Comparison of ENCODE assay signal across 31 cellular contexts in the genomic region with DNA sequence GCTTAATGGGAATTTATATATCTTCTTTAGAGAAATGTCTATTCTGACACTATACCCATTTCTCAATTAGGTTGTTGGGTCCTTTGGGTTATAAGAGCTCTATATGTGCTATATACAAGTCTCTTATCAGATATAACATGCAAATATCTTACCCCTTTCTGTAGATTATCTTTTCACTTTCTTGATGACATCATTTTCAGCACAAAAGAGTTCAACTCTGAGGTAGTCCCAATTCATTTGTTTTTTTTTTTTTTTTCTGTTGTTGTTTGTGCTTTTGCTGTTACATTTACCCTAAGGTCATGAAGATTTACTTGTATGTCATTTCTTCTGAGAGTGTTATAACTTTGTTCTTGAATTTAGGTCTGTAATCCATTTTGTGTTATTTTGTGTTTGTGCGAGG.
DNase-seq lines count a peak whose midpoint lies in the region; ATAC-seq, FAIRE-seq and TF ChIP-seq lines count a peak whose summit lies in the region.
"Had no signal": no experiment of that assay in that cellular context is flagged by ENCODE, and none has a peak within 500 bp of the region (broad histone marks: within the 10 kb centered on the region; RNA-seq: fewer than 3 reads in every experiment).

No MANE protein-coding gene starts in this region.

- no TSS peak for BruUV-seq in HepG2 (replicated peaks; lab: Mats Ljungman, UMichigan)

- H4K20me1 ChIP-seq in HepG2 (ENCODE audit: insufficient read depth, low read length): no peaks in the 10 kb centered on the region
- H4K20me1 ChIP-seq: BLaER1; BLaER1 treated with 17β-estradiol and CSF1 and Interleukin-3, amounts not matched to agents 10 nM and 100 nM had no signal

- no peak for TF ChIP-seq RAD21 in HepG2 (CRISPR knock-in tag; IDR thresholded peaks at IDR 0.05)

- FAIRE-seq in HepG2 (lab: Jason Lieb, UNC): no peak
- FAIRE-seq: A204.1, A549, D721Med had no signal

- intact Hi-C loops in HepG2 (cut with micrococcal nuclease; ENCODE audit: unreplicated experiment): no loop called here
- intact Hi-C loops in right lobe of liver (cut with DNase I): no loop called here
- intact Hi-C loops in left ventricle myocardium superior (cut with micrococcal nuclease): no loop called here

- H3K4me2 ChIP-seq in HepG2 (ENCODE audit: low read depth, low read length): no peak overlapping the region
- H3K4me2 ChIP-seq: A549; BLaER1; BLaER1 treated with 17β-estradiol and CSF1 and Interleukin-3, amounts not matched to agents 10 nM and 100 nM had no signal

- H3K36me3 ChIP-seq in HepG2 (replicated peaks in 1 of 2; ENCODE audit: control insufficient read depth in 1 of 2, insufficient read depth in 2 of 2, low read length in 2 of 2) (no peaks in the 10 kb centered on the region), right lobe of liver (no peaks in the 10 kb centered on the region), HEK293 (ENCODE audit: control insufficient read depth in 2 of 2, insufficient read depth in 1 of 2, low read length in 2 of 2) (no peaks in the 10 kb centered on the region)
- H3K36me3 ChIP-seq: BE2C; BLaER1; BLaER1 treated with 17β-estradiol and CSF1 and Interleukin-3, amounts not matched to agents 10 nM and 100 nM had no signal

- TF ChIP-seq POLR2A in HepG2 (IDR thresholded peaks at IDR 0.05; ENCODE audit: insufficient read depth in 1 of 2, low read depth in 2 of 2, low read length in 2 of 2) (no peak), right lobe of liver (IDR thresholded peaks at IDR 0.05) (no peak)

- H3K9me3 ChIP-seq in HepG2 (ENCODE audit: low read length) (no peaks in the 10 kb centered on the region), right lobe of liver (no peaks in the 10 kb centered on the region), HEK293 (ENCODE audit: control insufficient read depth, insufficient read depth, low read depth, low read length) (no peaks in the 10 kb centered on the region)
- H3K9me3 ChIP-seq: A549; BE2C; BLaER1; BLaER1 treated with 17β-estradiol and CSF1 and Interleukin-3, amounts not matched to agents 10 nM and 100 nM; Caco-2 had no signal

- H3K9ac ChIP-seq in HepG2 (ENCODE audit: insufficient read depth, low read depth, low read length): no peak overlapping the region
- H3K9ac ChIP-seq: BLaER1; BLaER1 treated with 17β-estradiol and CSF1 and Interleukin-3, amounts not matched to agents 10 nM and 100 nM had no signal

- TF ChIP-seq CTCF in HepG2 (CRISPR knock-in tag; IDR thresholded peaks at IDR 0.05) (no peak), right lobe of liver (IDR thresholded peaks at IDR 0.05) (no peak), HEK293 (tag by site-specific recombination; IDR thresholded peaks at IDR 0.05) (no peak)

- ATAC-seq in HepG2 (no peak), right lobe of liver (no peak), left ventricle myocardium superior (no peak)
- ATAC-seq: A549; CD8-positive, alpha-beta T cell had no signal

- no peaks in the 10 kb centered on the region for H3K79me2 ChIP-seq in HepG2 (ENCODE audit: insufficient read depth, low read length)

- POLR2A ChIA-PET in HepG2 (lab: Yijun Ruan, JAX) (no interaction called here), HEK293 (lab: Yijun Ruan, JAX) (no interaction called here)

- H3K4me1 ChIP-seq in HepG2 (ENCODE audit: insufficient read depth, low read length): no peaks in the 10 kb centered on the region
- H3K4me1 ChIP-seq in right lobe of liver: no peaks in the 10 kb centered on the region
- no peaks in the 10 kb centered on the region for H3K4me1 ChIP-seq in HEK293 (ENCODE audit: control insufficient read depth, insufficient read depth, low read length)
- H3K4me1 ChIP-seq: A549; BE2C; BLaER1; BLaER1 treated with 17β-estradiol and CSF1 and Interleukin-3, amounts not matched to agents 10 nM and 100 nM; Caco-2 had no signal

- H3K27me3 ChIP-seq in HepG2 (ENCODE audit: control insufficient read depth in 1 of 2, insufficient read depth in 2 of 2, low read length in 2 of 2): no peaks in the 10 kb centered on the region
- no peaks in the 10 kb centered on the region for H3K27me3 ChIP-seq in right lobe of liver
- H3K27me3 ChIP-seq: BE2C; BLaER1; BLaER1 treated with 17β-estradiol and CSF1 and Interleukin-3, amounts not matched to agents 10 nM and 100 nM had no signal

- in situ Hi-C loops in HepG2 (cut with HindIII; ENCODE audit: extremely low pct_ligation_motif_present, low pct_unique_long_range_greater_than_20kb): no loop called here

- H3K27ac ChIP-seq in HepG2 (ENCODE audit: extremely low read length, insufficient read depth, low read length) (no peak overlapping the region), right lobe of liver (no peak overlapping the region), HEK293 (ENCODE audit: extremely low read depth, low read depth, low read length) (no peak overlapping the region)
- H3K27ac ChIP-seq: 22Rv1; A549; BLaER1; BLaER1 treated with 17β-estradiol and CSF1 and Interleukin-3, amounts not matched to agents 10 nM and 100 nM; C4-2B had no signal

- 3% methylated on average over 1 of the region's 1 CpG for WGBS in HepG2 (ENCODE audit: low lambda C conversion rate)
- 72% methylated on average over 1 of the region's 1 CpG for WGBS in right lobe of liver (ENCODE audit: insufficient coverage, low coverage, low lambda C conversion rate, missing lambda C conversion rate)

- H2AFZ ChIP-seq in HepG2 (ENCODE audit: low read length): no peak overlapping the region

- CTCF ChIA-PET in HepG2 (lab: Yijun Ruan, JAX; ENCODE audit: low intra/inter-chr PET ratio, low total read pairs): no interaction called here
- CTCF ChIA-PET in HEK293 (lab: Yijun Ruan, JAX): no interaction called here

- TF ChIP-seq EP300 in HepG2 (IDR thresholded peaks at IDR 0.05; ENCODE audit: low read depth in 2 of 2, low read length in 2 of 2): no peak
- TF ChIP-seq EP300 in HepG2 (CRISPR knock-in tag; IDR thresholded peaks at IDR 0.05; ENCODE audit: borderline replicate concordance): no peak

- H3K4me3 ChIP-seq in HepG2 (replicated peaks in 1 of 3; ENCODE audit: insufficient read depth in 1 of 3, low read depth in 2 of 3, low read length in 3 of 3): no peak overlapping the region
- H3K4me3 ChIP-seq in right lobe of liver: no peak overlapping the region
- H3K4me3 ChIP-seq in HEK293 (ENCODE audit: low read depth, low read length): no peak overlapping the region
- H3K4me3 ChIP-seq: A549; BLaER1; BLaER1 treated with 17β-estradiol and CSF1 and Interleukin-3, amounts not matched to agents 10 nM and 100 nM had no signal

- DNase-seq in HepG2 (ENCODE audit: low spot score) (no peak), right lobe of liver (no peak), left ventricle myocardium superior (no peak)
- DNase-seq: 8988T; ACHN; AML-193; BE2C; C1 segment of cervical spinal cord; Caco-2; Calu3; CD4-positive, alpha-beta memory T cell; CD4-positive, alpha-beta T cell; CD4-positive, CD25-positive, alpha-beta regulatory T cell; CD8-positive, alpha-beta memory T cell; CD8-positive, alpha-beta T cell; COR-L47; DMS 273 treated with DMSO at 0.1 percent for 48 hours; DMS153; DMS53; DMS79; DMS79 treated with DMSO at 0.1 percent for 48 hours; DND-41; EL had no signal

TF ChIP-seq in HepG2, 621 proteins besides CTCF, POLR2A, EP300 and RAD21:
- peak; percentile 92 for TF ChIP-seq ATF7 (IDR thresholded peaks at IDR 0.05)
- TF ChIP-seq ATF7 (CRISPR knock-in tag; IDR thresholded peaks at IDR 0.05): no peak
- TF ChIP-seq ZNF773 (CRISPR knock-in tag; IDR thresholded peaks at IDR 0.05; ENCODE audit: borderline replicate concordance): no peak

TF ChIP-seq in HEK293, 187 proteins besides CTCF, POLR2A, EP300 and RAD21:
- no peak for TF ChIP-seq ZXDB (tag by site-specific recombination; IDR thresholded peaks at IDR 0.05)
- TF ChIP-seq, protein P1, sequence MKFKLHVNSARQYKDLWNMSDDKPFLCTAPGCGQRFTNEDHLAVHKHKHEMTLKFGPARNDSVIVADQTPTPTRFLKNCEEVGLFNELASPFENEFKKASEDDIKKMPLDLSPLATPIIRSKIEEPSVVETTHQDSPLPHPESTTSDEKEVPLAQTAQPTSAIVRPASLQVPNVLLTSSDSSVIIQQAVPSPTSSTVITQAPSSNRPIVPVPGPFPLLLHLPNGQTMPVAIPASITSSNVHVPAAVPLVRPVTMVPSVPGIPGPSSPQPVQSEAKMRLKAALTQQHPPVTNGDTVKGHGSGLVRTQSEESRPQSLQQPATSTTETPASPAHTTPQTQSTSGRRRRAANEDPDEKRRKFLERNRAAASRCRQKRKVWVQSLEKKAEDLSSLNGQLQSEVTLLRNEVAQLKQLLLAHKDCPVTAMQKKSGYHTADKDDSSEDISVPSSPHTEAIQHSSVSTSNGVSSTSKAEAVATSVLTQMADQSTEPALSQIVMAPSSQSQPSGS (tag by site-specific recombination; IDR thresholded peaks at IDR 0.05; ENCODE audit: low read depth): peak; percentile 30; the same call in 1 of the 2 replicates
